Comparison of ENCODE assay signal across 21 cellular contexts in the genomic region with DNA sequence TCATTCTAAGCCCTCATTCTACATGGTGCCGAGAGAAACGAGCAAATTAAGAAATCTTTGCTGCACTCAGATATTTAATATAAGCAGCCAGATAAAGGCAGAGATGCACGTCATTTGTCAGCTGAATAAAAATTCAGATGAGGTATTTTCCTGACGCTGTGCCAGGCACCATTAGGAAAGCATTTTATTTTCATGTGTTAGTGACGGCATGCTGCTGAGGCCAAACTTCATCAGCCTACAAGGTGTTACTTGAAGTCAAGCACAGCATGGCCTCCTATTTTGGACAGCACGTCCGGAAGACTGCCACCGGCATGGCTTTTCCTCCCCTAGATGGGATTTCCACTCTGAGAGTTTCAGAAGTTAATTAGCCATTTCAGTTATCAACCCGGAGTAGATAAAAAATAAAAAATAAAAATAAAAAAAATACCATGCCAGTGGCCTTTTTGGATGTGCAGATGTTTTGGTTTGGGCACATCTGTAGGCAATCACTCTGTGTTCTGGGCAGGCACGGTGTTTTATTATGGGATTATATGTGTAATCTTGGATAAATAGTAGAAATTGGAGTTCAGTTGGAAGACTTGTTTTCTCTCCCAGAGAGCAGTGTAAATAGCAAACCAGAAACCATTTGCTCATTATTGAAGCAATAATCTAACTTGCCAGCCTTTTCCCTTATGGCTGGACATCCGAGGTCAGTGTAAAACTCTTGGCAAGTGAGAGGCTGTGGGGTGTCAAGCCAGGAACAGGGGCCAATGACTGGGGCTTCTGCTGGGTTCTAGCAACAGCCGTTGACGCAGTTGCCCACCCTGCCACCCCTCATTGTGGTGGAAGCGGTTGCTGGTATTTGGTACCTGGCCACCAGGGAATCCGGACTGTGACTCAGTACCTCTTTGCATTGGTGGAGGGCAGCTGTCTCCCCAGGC.
DNase-seq lines count a peak whose midpoint lies in the region; ATAC-seq, FAIRE-seq and TF ChIP-seq lines count a peak whose summit lies in the region.
"Had no signal": no experiment of that assay in that cellular context is flagged by ENCODE, and none has a peak within 500 bp of the region (broad histone marks: within the 10 kb centered on the region; RNA-seq: fewer than 3 reads in every experiment).

No MANE protein-coding gene starts in this region.

- DNase-seq in A549 (ENCODE audit: low read depth in 1 of 2, low spot score in 1 of 2) (no peak), fibroblast of gingiva (ENCODE audit: low read depth) (peak; percentile 16), heart left ventricle (peak in 4 of 5 donors; percentile 66 to 88 (median 76)), sciatic nerve (ENCODE audit: low spot score) (no peak), GM10266 (ENCODE audit: extremely low spot score) (no peak), NCI-H1436 (lab: John Stamatoyannopoulos, UW) (no peak), GDM1 (lab: John Stamatoyannopoulos, UW) (no peak)
- no peak for DNase-seq in activated CD4-positive, alpha-beta T cell treated with anti-CD3 and anti-CD28 coated beads, Interleukin-2, amount 50 U/mL, for 4 hours
- DNase-seq: CD8-positive, alpha-beta memory T cell; DMS79; HCEC 1CT; MV-4-11; NCI-H1436 treated with DMSO at 0.1 percent for 48 hours; NCI-H2081 treated with DMSO at 0.1 percent for 48 hours; NCI-H2227 treated with DMSO at 0.1 percent for 48 hours; NCI-H524; Peyer's patch; SHP77 had no signal

- TF ChIP-seq POLR2A in A549 (IDR thresholded peaks at IDR 0.05; ENCODE audit: low read length) (no peak), heart left ventricle (IDR thresholded peaks at IDR 0.05) (no peak)

- no peaks in the 10 kb centered on the region for H3K27me3 ChIP-seq in heart left ventricle
- H3K27me3 ChIP-seq: BLaER1 treated with 17β-estradiol and CSF1 and Interleukin-3, amounts not matched to agents 10 nM and 100 nM; Peyer's patch had no signal

- no peak overlapping the region for H3K4me2 ChIP-seq in A549
- H3K4me2 ChIP-seq: BLaER1 treated with 17β-estradiol and CSF1 and Interleukin-3, amounts not matched to agents 10 nM and 100 nM had no signal

- POLR2A ChIA-PET in A549 (lab: Yijun Ruan, JAX) = no interaction called here

- no peak for ATAC-seq in A549
- peak; percentile 76 to 92 (median 90) for ATAC-seq in heart left ventricle
- peak; percentile 88 for ATAC-seq in sciatic nerve
- ATAC-seq: K562 had no signal

- no peaks in the 10 kb centered on the region for H3K36me3 ChIP-seq in heart left ventricle
- H3K36me3 ChIP-seq: BLaER1 treated with 17β-estradiol and CSF1 and Interleukin-3, amounts not matched to agents 10 nM and 100 nM; Peyer's patch had no signal

- 64% methylated on average over 15 of the region's 15 CpGs for WGBS in A549 (ENCODE audit: missing lambda C conversion rate)
- 56 to 58% (median 57%) methylated on average over 15 of the region's 15 CpGs for WGBS in heart left ventricle, 4 donors

- H3K27ac ChIP-seq in A549 = no peak overlapping the region
- H3K27ac ChIP-seq in heart left ventricle = peak overlapping the region in 8 of 12 donors; percentile 6 to 71 (median 49)
- H3K27ac ChIP-seq: BLaER1 treated with 17β-estradiol and CSF1 and Interleukin-3, amounts not matched to agents 10 nM and 100 nM; Peyer's patch had no signal

- intact Hi-C loops in heart left ventricle (cut with DNase I) = no loop called here
- intact Hi-C loops in sciatic nerve (cut with DNase I) = no loop called here

- H3K4me3 ChIP-seq in A549 (no peak overlapping the region), heart left ventricle (no peak overlapping the region)
- H3K4me3 ChIP-seq: BLaER1 treated with 17β-estradiol and CSF1 and Interleukin-3, amounts not matched to agents 10 nM and 100 nM; K562; Peyer's patch had no signal

- peak; percentile 28 for FAIRE-seq in A549 (lab: Jason Lieb, UNC)
- FAIRE-seq: D721Med, K562 had no signal

- TF ChIP-seq RAD21 in A549 (conservative IDR thresholded peaks at IDR 0.05 in 1 of 2, IDR thresholded peaks at IDR 0.05 in 1 of 2) = no peak

- H3K4me1 ChIP-seq in A549 = no peaks in the 10 kb centered on the region
- H3K4me1 ChIP-seq in heart left ventricle = peaks cover 0 to 16% (median 2%) of the 10 kb centered on the region in 12 donors
- H3K4me1 ChIP-seq: BLaER1 treated with 17β-estradiol and CSF1 and Interleukin-3, amounts not matched to agents 10 nM and 100 nM; Peyer's patch had no signal

- CTCF ChIA-PET in A549 (lab: Yijun Ruan, JAX) = interaction anchor here (0.6 kb wide), 1 partner anchor 18 kb away, joined by 3 read pairs; no protein-coding TSS in a partner anchor

- TF ChIP-seq CTCF in A549 (IDR thresholded peaks at IDR 0.05) = no peak
- TF ChIP-seq CTCF in heart left ventricle (IDR thresholded peaks at IDR 0.05) = no peak
- no peak for TF ChIP-seq CTCF in GM10266 (IDR thresholded peaks at IDR 0.05; ENCODE audit: control insufficient read depth, insufficient read depth, low read depth, missing control alignments)

- H3K9me3 ChIP-seq in A549 = no peaks in the 10 kb centered on the region; the same call in 2 of the 3 replicates
- H3K9me3 ChIP-seq in heart left ventricle = no peaks in the 10 kb centered on the region
- H3K9me3 ChIP-seq: BLaER1 treated with 17β-estradiol and CSF1 and Interleukin-3, amounts not matched to agents 10 nM and 100 nM; Peyer's patch had no signal

- TF ChIP-seq EP300 in A549 (IDR thresholded peaks at IDR 0.05) = no peak

TF ChIP-seq in A549, 52 proteins besides CTCF, POLR2A, EP300 and RAD21:
- no peak for TF ChIP-seq ZNF302 (CRISPR knock-in tag; IDR thresholded peaks at IDR 0.05)
- TF ChIP-seq, protein P1, sequence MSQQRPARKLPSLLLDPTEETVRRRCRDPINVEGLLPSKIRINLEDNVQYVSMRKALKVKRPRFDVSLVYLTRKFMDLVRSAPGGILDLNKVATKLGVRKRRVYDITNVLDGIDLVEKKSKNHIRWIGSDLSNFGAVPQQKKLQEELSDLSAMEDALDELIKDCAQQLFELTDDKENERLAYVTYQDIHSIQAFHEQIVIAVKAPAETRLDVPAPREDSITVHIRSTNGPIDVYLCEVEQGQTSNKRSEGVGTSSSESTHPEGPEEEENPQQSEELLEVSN (IDR thresholded peaks at IDR 0.05; ENCODE audit: borderline replicate concordance, low read depth) = no peak
- TF ChIP-seq ELK1 (IDR thresholded peaks at IDR 0.05; ENCODE audit: low read depth, low read length) = no peak
- TF ChIP-seq JUNB (IDR thresholded peaks at IDR 0.05) = no peak
- no peak for TF ChIP-seq ESRRA (IDR thresholded peaks at IDR 0.05; ENCODE audit: borderline replicate concordance, low read length)
- TF ChIP-seq TP53 (CRISPR knock-in tag; IDR thresholded peaks at IDR 0.05) = no peak
- no peak for TF ChIP-seq MAFK (IDR thresholded peaks at IDR 0.05; ENCODE audit: partially characterized antibody)
- TF ChIP-seq ZFP36 (IDR thresholded peaks at IDR 0.05; ENCODE audit: borderline replicate concordance, partially characterized antibody) = no peak
- no peak for TF ChIP-seq FOSL2 (IDR thresholded peaks at IDR 0.05)
- no peak for TF ChIP-seq FOSL2 (CRISPR knock-in tag; IDR thresholded peaks at IDR 0.05)
- no peak for TF ChIP-seq KDM1A (IDR thresholded peaks at IDR 0.05; ENCODE audit: low read depth)

Comparison
In these comparisons a context has a peak if more than half of its experiments do, and no peak if none do; other contexts are left out.
1. ATAC-seq: peak in heart left ventricle (4 of 4) and sciatic nerve (single experiment); none in A549 (0 of 2).
2. DNase-seq: peak in fibroblast of gingiva (single experiment) and heart left ventricle (4 of 5); none in A549 (0 of 2), sciatic nerve (single experiment), GM10266 (single experiment), NCI-H1436 (single experiment), activated CD4-positive, alpha-beta T cell treated with anti-CD3 and anti-CD28 coated beads, Interleukin-2, amount 50 U/mL, for 4 hours (0 of 2) and GDM1 (single experiment).
3. H3K27ac ChIP-seq: peak in heart left ventricle (8 of 12); none in A549 (0 of 2).